Comparison of ENCODE assay signal across 1 cellular context in genomic region chr15:40412095-40412759, GRCh38.
A peak's percentile ranks its signal among the peaks of the same experiment; 100 is the strongest.
TF ChIP-seq lines count a peak whose summit lies in the region.

No MANE protein-coding gene starts in this region.

TF ChIP-seq in HepG2, 621 proteins besides CTCF, POLR2A, EP300 and RAD21 (continued from another document and continues in another):
- TF ChIP-seq, protein P1, sequence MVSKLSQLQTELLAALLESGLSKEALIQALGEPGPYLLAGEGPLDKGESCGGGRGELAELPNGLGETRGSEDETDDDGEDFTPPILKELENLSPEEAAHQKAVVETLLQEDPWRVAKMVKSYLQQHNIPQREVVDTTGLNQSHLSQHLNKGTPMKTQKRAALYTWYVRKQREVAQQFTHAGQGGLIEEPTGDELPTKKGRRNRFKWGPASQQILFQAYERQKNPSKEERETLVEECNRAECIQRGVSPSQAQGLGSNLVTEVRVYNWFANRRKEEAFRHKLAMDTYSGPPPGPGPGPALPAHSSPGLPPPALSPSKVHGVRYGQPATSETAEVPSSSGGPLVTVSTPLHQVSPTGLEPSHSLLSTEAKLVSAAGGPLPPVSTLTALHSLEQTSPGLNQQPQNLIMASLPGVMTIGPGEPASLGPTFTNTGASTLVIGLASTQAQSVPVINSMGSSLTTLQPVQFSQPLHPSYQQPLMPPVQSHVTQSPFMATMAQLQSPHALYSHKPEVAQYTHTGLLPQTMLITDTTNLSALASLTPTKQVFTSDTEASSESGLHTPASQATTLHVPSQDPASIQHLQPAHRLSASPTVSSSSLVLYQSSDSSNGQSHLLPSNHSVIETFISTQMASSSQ (IDR thresholded peaks at IDR 0.05; ENCODE audit: low read depth), result no peak
- TF ChIP-seq, protein P1 (CRISPR knock-in tag; IDR thresholded peaks at IDR 0.05; ENCODE audit: borderline replicate concordance), result no peak
- TF ChIP-seq MLLT10 (CRISPR knock-in tag; IDR thresholded peaks at IDR 0.05) (no peak), ZC3H4 (CRISPR knock-in tag; IDR thresholded peaks at IDR 0.05; ENCODE audit: borderline replicate concordance) (no peak), ARNT2 (CRISPR knock-in tag; IDR thresholded peaks at IDR 0.05; ENCODE audit: low read depth) (no peak), HES4 (CRISPR knock-in tag; IDR thresholded peaks at IDR 0.05; ENCODE audit: borderline replicate concordance) (no peak), ZNF292 (CRISPR knock-in tag; IDR thresholded peaks at IDR 0.05; ENCODE audit: borderline replicate concordance, low read depth) (no peak), E2F5 (CRISPR knock-in tag; conservative IDR thresholded peaks at IDR 0.05) (no peak), SRSF1 (optimal IDR thresholded peaks at IDR 0.05; ENCODE audit: low read depth, low read length) (no peak), HDAC1 (CRISPR knock-in tag; IDR thresholded peaks at IDR 0.05) (peak; percentile 73), ZNF567 (CRISPR knock-in tag; IDR thresholded peaks at IDR 0.05; ENCODE audit: borderline replicate concordance) (no peak), NKX3-1 (CRISPR knock-in tag; IDR thresholded peaks at IDR 0.05) (no peak), MYC (CRISPR knock-in tag; IDR thresholded peaks at IDR 0.05; ENCODE audit: borderline replicate concordance) (peak; percentile 65; the same call in 1 of the 2 replicates), ZNF430 (CRISPR knock-in tag; IDR thresholded peaks at IDR 0.05) (no peak), DDIT3 (CRISPR knock-in tag; IDR thresholded peaks at IDR 0.05) (no peak), ZNF160 (CRISPR knock-in tag; IDR thresholded peaks at IDR 0.05) (no peak), ZNF282 (IDR thresholded peaks at IDR 0.05; ENCODE audit: partially characterized antibody) (no peak), ZNF256 (CRISPR knock-in tag; conservative IDR thresholded peaks at IDR 0.05) (no peak), FOXK2 (IDR thresholded peaks at IDR 0.05) (no peak), ATM (IDR thresholded peaks at IDR 0.05; ENCODE audit: borderline replicate concordance) (no peak), GABPB1 (CRISPR knock-in tag; IDR thresholded peaks at IDR 0.05) (no peak), ZNF501 (CRISPR knock-in tag; IDR thresholded peaks at IDR 0.05) (no peak), MIXL1 (CRISPR knock-in tag; IDR thresholded peaks at IDR 0.05) (no peak), E2F1 (CRISPR knock-in tag; IDR thresholded peaks at IDR 0.05) (no peak), MAFK (conservative IDR thresholded peaks at IDR 0.05 in 1 of 2, IDR thresholded peaks at IDR 0.05 in 1 of 2; ENCODE audit: low read length in 2 of 2) (no peak), HDAC6 (IDR thresholded peaks at IDR 0.05; ENCODE audit: low read depth, low read length) (no peak), KAT7 (CRISPR knock-in tag; IDR thresholded peaks at IDR 0.05; ENCODE audit: borderline replicate concordance) (no peak), ZNF746 (CRISPR knock-in tag; IDR thresholded peaks at IDR 0.05) (no peak), THRA (CRISPR knock-in tag; IDR thresholded peaks at IDR 0.05; ENCODE audit: borderline replicate concordance) (no peak), ASH2L (IDR thresholded peaks at IDR 0.05; ENCODE audit: insufficient read length, low read depth, low read length) (no peak), AHDC1 (CRISPR knock-in tag; IDR thresholded peaks at IDR 0.05; ENCODE audit: borderline replicate concordance) (no peak), ZNF30 (CRISPR knock-in tag; IDR thresholded peaks at IDR 0.05) (no peak), CENPX (CRISPR knock-in tag; IDR thresholded peaks at IDR 0.05) (no peak), NAIF1 (CRISPR knock-in tag; IDR thresholded peaks at IDR 0.05; ENCODE audit: borderline replicate concordance) (no peak), MAZ (IDR thresholded peaks at IDR 0.05; ENCODE audit: borderline replicate concordance, low read depth, low read length) (no peak), MAZ (CRISPR knock-in tag; IDR thresholded peaks at IDR 0.05; ENCODE audit: low read depth) (no peak)
- TF ChIP-seq, protein P2, sequence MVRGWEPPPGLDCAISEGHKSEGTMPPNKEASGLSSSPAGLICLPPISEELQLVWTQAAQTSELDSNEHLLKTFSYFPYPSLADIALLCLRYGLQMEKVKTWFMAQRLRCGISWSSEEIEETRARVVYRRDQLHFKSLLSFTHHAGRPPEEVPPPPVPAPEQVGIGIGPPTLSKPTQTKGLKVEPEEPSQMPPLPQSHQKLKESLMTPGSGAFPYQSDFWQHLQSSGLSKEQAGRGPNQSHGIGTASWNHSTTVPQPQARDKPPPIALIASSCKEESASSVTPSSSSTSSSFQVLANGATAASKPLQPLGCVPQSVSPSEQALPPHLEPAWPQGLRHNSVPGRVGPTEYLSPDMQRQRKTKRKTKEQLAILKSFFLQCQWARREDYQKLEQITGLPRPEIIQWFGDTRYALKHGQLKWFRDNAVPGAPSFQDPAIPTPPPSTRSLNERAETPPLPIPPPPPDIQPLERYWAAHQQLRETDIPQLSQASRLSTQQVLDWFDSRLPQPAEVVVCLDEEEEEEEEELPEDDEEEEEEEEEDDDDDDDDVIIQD (CRISPR knock-in tag; IDR thresholded peaks at IDR 0.05; ENCODE audit: low read depth), result no peak
- TF ChIP-seq, protein P3, sequence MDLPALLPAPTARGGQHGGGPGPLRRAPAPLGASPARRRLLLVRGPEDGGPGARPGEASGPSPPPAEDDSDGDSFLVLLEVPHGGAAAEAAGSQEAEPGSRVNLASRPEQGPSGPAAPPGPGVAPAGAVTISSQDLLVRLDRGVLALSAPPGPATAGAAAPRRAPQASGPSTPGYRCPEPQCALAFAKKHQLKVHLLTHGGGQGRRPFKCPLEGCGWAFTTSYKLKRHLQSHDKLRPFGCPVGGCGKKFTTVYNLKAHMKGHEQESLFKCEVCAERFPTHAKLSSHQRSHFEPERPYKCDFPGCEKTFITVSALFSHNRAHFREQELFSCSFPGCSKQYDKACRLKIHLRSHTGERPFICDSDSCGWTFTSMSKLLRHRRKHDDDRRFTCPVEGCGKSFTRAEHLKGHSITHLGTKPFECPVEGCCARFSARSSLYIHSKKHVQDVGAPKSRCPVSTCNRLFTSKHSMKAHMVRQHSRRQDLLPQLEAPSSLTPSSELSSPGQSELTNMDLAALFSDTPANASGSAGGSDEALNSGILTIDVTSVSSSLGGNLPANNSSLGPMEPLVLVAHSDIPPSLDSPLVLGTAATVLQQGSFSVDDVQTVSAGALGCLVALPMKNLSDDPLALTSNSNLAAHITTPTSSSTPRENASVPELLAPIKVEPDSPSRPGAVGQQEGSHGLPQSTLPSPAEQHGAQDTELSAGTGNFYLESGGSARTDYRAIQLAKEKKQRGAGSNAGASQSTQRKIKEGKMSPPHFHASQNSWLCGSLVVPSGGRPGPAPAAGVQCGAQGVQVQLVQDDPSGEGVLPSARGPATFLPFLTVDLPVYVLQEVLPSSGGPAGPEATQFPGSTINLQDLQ (CRISPR knock-in tag; IDR thresholded peaks at IDR 0.05), result no peak
- TF ChIP-seq, protein P4, sequence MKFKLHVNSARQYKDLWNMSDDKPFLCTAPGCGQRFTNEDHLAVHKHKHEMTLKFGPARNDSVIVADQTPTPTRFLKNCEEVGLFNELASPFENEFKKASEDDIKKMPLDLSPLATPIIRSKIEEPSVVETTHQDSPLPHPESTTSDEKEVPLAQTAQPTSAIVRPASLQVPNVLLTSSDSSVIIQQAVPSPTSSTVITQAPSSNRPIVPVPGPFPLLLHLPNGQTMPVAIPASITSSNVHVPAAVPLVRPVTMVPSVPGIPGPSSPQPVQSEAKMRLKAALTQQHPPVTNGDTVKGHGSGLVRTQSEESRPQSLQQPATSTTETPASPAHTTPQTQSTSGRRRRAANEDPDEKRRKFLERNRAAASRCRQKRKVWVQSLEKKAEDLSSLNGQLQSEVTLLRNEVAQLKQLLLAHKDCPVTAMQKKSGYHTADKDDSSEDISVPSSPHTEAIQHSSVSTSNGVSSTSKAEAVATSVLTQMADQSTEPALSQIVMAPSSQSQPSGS (CRISPR knock-in tag; IDR thresholded peaks at IDR 0.05), result peak; percentile 82
- TF ChIP-seq, protein P5, sequence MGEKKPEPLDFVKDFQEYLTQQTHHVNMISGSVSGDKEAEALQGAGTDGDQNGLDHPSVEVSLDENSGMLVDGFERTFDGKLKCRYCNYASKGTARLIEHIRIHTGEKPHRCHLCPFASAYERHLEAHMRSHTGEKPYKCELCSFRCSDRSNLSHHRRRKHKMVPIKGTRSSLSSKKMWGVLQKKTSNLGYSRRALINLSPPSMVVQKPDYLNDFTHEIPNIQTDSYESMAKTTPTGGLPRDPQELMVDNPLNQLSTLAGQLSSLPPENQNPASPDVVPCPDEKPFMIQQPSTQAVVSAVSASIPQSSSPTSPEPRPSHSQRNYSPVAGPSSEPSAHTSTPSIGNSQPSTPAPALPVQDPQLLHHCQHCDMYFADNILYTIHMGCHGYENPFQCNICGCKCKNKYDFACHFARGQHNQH (CRISPR knock-in tag; IDR thresholded peaks at IDR 0.05), result 0 out of 2 replicates have a peak, but pooled peaks have one; percentile 29
